In genomic region chr1:223653015-223653414, GRCh38 we compare ENCODE assay signal across 24 cellular contexts. TPM values are rescaled to one million over a fixed set of nuclear protein-coding genes. Genes with fewer than 3 reads are reported as not detected.
A peak's percentile ranks its signal among the peaks of the same experiment; 100 is the strongest.
DNase-seq lines count a peak whose midpoint lies in the region; ATAC-seq and TF ChIP-seq lines count a peak whose summit lies in the region.
"Had no signal": no experiment of that assay in that cellular context is flagged by ENCODE, and none has a peak within 500 bp of the region (broad histone marks: within the 10 kb centered on the region; RNA-seq: fewer than 3 reads in every experiment).

No MANE protein-coding gene starts in this region.

- H3K9me3 Mint-ChIP-seq in MCF 10A (ENCODE audit: unreplicated experiment) (no peaks in the 10 kb centered on the region), brain (peaks cover 0 to 12% (median 7%) of the 10 kb centered on the region in 5 experiments)
- H3K9me3 Mint-ChIP-seq: CD4-positive, CD25-positive, alpha-beta regulatory T cell had no signal

- H3K27me3 Mint-ChIP-seq in MCF 10A (ENCODE audit: insufficient read depth, unreplicated experiment) (no peaks in the 10 kb centered on the region), brain (peaks cover 8% of the 10 kb centered on the region)

- no peaks in the 10 kb centered on the region for H3K4me1 ChIP-seq in breast epithelium

- BruUV-seq in MCF 10A (replicated peaks; lab: Mats Ljungman, UMichigan) = no TSS peak

- H3K4me3 Mint-ChIP-seq in MCF 10A (ENCODE audit: unreplicated experiment) (no peak overlapping the region), brain (peak overlapping the region in 3 of 5 experiments; percentile 21 to 59 (median 25))
- H3K4me3 Mint-ChIP-seq: CD4-positive, CD25-positive, alpha-beta regulatory T cell had no signal

- intact Hi-C loops in MCF 10A (cut with micrococcal nuclease) (no loop called here), breast epithelium (cut with DNase I; ENCODE audit: low total_unique reads) (no loop called here), Right ventricle myocardium superior (cut with DNase I) (no loop called here)

- H3K27ac Mint-ChIP-seq in MCF 10A (ENCODE audit: low read depth, unreplicated experiment) (peak overlapping the region; percentile 28), brain (peak overlapping the region in 4 of 5 experiments; percentile 5 to 85 (median 62))
- H3K27ac Mint-ChIP-seq: CD4-positive, CD25-positive, alpha-beta regulatory T cell had no signal

- H3K36me3 Mint-ChIP-seq in MCF 10A (ENCODE audit: insufficient read depth, unreplicated experiment) (no peaks in the 10 kb centered on the region), brain (no peaks in the 10 kb centered on the region)
- H3K36me3 Mint-ChIP-seq: CD4-positive, CD25-positive, alpha-beta regulatory T cell had no signal

- no peak for TF ChIP-seq CTCF in MCF 10A (IDR thresholded peaks at IDR 0.05; ENCODE audit: unreplicated experiment)
- TF ChIP-seq CTCF in breast epithelium (IDR thresholded peaks at IDR 0.05) = no peak
- TF ChIP-seq CTCF in brain (conservative IDR thresholded peaks at IDR 0.05) = no peak

- POLR2A ChIA-PET in MCF 10A (lab: Yijun Ruan, JAX) = interaction anchor here (1.1 to 1.6 kb wide), 5 partner anchors 10 to 1188 kb away, joined by 3 to 6 read pairs (median 3); no protein-coding TSS in a partner anchor

- H3K27me3 ChIP-seq in breast epithelium = no peaks in the 10 kb centered on the region

- no peak for DNase-seq in MCF 10A (ENCODE audit: unreplicated experiment)
- no peak for DNase-seq in breast epithelium (ENCODE audit: low spot score in 2 of 2)
- peak; percentile 12 for DNase-seq in medulla oblongata (ENCODE audit: extremely low spot score)
- DNase-seq in DMS114 treated with DMSO at 0.1 percent for 48 hours (lab: John Stamatoyannopoulos, UW; ENCODE audit: unreplicated experiment) = no peak
- no peak for DNase-seq in Right ventricle myocardium superior
- DNase-seq in cerebellar cortex (ENCODE audit: low spot score) = no peak
- DNase-seq: CD4-positive, CD25-positive, alpha-beta regulatory T cell; COR-L47; DMS 273 treated with DMSO at 0.1 percent for 48 hours; GF-D8; NCI-H1436; NCI-H1930; NCI-H2171; NCI-H526 had no signal

- no peak overlapping the region for H3K4me3 ChIP-seq in breast epithelium
- H3K4me3 ChIP-seq: GM12878 had no signal

- ATAC-seq in HG03460 (IDR thresholded peaks at IDR 0.05; ENCODE audit: unreplicated experiment) = no peak
- ATAC-seq in Right ventricle myocardium superior (ENCODE audit: poor library complexity) = no peak
- ATAC-seq: GM12878, HepG2 had no signal

- H3K36me3 ChIP-seq in breast epithelium = no peaks in the 10 kb centered on the region

- peak overlapping the region in 1 of 2 donors; percentile 62 for H3K27ac ChIP-seq in breast epithelium
- H3K27ac ChIP-seq: 22Rv1, KMS-11 had no signal

- H3K9me3 ChIP-seq in breast epithelium = no peaks in the 10 kb centered on the region

- H3K4me1 Mint-ChIP-seq in MCF 10A (ENCODE audit: insufficient read depth, unreplicated experiment) = peaks cover 42% of the 10 kb centered on the region
- peaks cover 29% of the 10 kb centered on the region for H3K4me1 Mint-ChIP-seq in brain
- H3K4me1 Mint-ChIP-seq: CD4-positive, CD25-positive, alpha-beta regulatory T cell had no signal

- CTCF ChIA-PET in MCF 10A (lab: Yijun Ruan, JAX) = interaction anchor here (0.6 to 1.5 kb wide), 8 partner anchors 24 to 831 kb away, joined by 3 to 6 read pairs (median 3); no protein-coding TSS in a partner anchor

- TF ChIP-seq POLR2A in breast epithelium (IDR thresholded peaks at IDR 0.05) = no peak

RNA-seq across cellular contexts. Expression of gene CAPN8, which starts 12.5 kb away (rescaled TPM):
- 1.0 and 5.7 TPM in 2 replicates for total RNA-seq in MCF 10A (2022)
- total RNA-seq in breast epithelium = 10 to 100 TPM in 2 of 3 donors, under 1 TPM in 1; 0.32 to 83.9 (median 41.3) TPM
- polyA plus RNA-seq in brain (ENCODE audit: insufficient read depth, low read depth, low replicate concordance) = 0.61 TPM
- not detected for total RNA-seq in Right ventricle myocardium superior
- total RNA-seq: H4, M059J, SK-MEL-5 had no signal
- polyA plus RNA-seq: AG04450 had no signal

RNA-seq across cellular contexts. Expression of gene CAPN2, which starts 59.3 kb away (rescaled TPM):
- 513 and 622 TPM in 2 replicates for total RNA-seq in MCF 10A (2022)
- total RNA-seq in breast epithelium = 100 to 1,000 TPM; 162 to 192 (median 164) TPM
- polyA plus RNA-seq in brain (ENCODE audit: insufficient read depth, low read depth, low replicate concordance) = 69.0 TPM
- total RNA-seq in Right ventricle myocardium superior = 72.6 TPM
